In genomic region chr11:76735218-76735480, GRCh38 we compare ENCODE assay signal across 1 cellular context.
TF ChIP-seq lines count a peak whose summit lies in the region.

No MANE protein-coding gene starts in this region.

TF ChIP-seq in GM23338, 12 proteins besides CTCF, POLR2A, EP300 and RAD21 (continued from another document):
- TF ChIP-seq CREB1 (CRISPR knock-in tag; IDR thresholded peaks at IDR 0.05; ENCODE audit: low read depth) (no peak), JUNB (IDR thresholded peaks at IDR 0.05; ENCODE audit: unreplicated experiment) (no peak), NANOG (IDR thresholded peaks at IDR 0.05; ENCODE audit: borderline replicate concordance) (no peak), ZNF331 (CRISPR knock-in tag; IDR thresholded peaks at IDR 0.05; ENCODE audit: low read depth) (no peak), EZH2phosphoT487 (IDR thresholded peaks at IDR 0.05; ENCODE audit: unreplicated experiment) (no peak), REST (IDR thresholded peaks at IDR 0.05; ENCODE audit: unreplicated experiment) (no peak)
